ENCODE assay signal across 19 cellular contexts in the genomic region with DNA sequence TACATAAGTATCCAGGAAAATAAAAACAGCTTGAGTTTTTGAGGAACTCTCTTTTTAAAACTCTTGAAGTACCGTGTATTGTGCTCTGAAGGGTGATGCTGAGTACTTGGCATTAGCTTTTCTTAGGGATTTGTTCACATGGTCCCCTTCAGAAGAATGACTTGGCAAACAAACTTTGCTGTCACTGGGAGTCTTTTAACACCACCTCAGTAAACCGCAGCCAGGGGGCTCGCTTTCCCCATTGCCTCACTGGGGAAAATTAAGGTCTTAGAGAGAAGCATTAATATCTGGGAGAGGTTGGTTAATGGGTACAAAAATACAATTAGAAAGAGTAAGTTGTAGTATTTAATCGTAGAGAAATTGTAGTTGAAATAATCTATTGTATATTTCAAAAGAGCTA.
DNase-seq lines count a peak whose midpoint lies in the region; ATAC-seq and TF ChIP-seq lines count a peak whose summit lies in the region.
"Had no signal": no experiment of that assay in that cellular context is flagged by ENCODE, and none has a peak within 500 bp of the region (broad histone marks: within the 10 kb centered on the region; RNA-seq: fewer than 3 reads in every experiment).

No MANE protein-coding gene starts in this region.

- H3K36me3 ChIP-seq in SK-N-SH (replicated peaks in 1 of 2; ENCODE audit: control insufficient read depth in 1 of 2, insufficient read depth in 2 of 2, low read length in 1 of 2) (no peaks in the 10 kb centered on the region), upper lobe of left lung (no peaks in the 10 kb centered on the region), spleen (no peaks in the 10 kb centered on the region), HAP-1 (replicated peaks) (no peaks in the 10 kb centered on the region)
- H3K36me3 ChIP-seq: gastrocnemius medialis, sigmoid colon, thyroid gland had no signal

- ATAC-seq in SK-N-SH treated with all-trans-retinoic acid at 6 μM for 48 hours (no peak), upper lobe of left lung (ENCODE audit: low FRiP score in 2 of 2) (peak in 1 of 2 donors; percentile 35)
- ATAC-seq: gastrocnemius medialis, Right ventricle myocardium inferior, T-helper 17 cell had no signal

- WGBS in SK-N-SH (ENCODE audit: low lambda C conversion rate): 40% methylated on average over 4 of the region's 4 CpGs
- 44 to 49% methylated on average over 4 of the region's 4 CpGs for WGBS in upper lobe of left lung, 2 donors
- WGBS in spleen, 5 donors: 55 to 64% (median 61%) methylated on average over 4 of the region's 4 CpGs
- WGBS in lower leg skin, 2 donors: 75 to 77% methylated on average over 4 of the region's 4 CpGs

- H3K79me2 ChIP-seq in SK-N-SH (ENCODE audit: insufficient read depth): no peaks in the 10 kb centered on the region

- H3K9me2 ChIP-seq in SK-N-SH: no peaks in the 10 kb centered on the region

- TF ChIP-seq RAD21 in SK-N-SH (IDR thresholded peaks at IDR 0.05; ENCODE audit: low read length): no peak

- TF ChIP-seq EP300 in SK-N-SH (IDR thresholded peaks at IDR 0.05; ENCODE audit: borderline replicate concordance in 1 of 2, low read depth in 1 of 2, low read length in 1 of 2): no peak
- TF ChIP-seq EP300 in upper lobe of left lung (IDR thresholded peaks at IDR 0.05): peak in 1 of 4 donors; percentile 9

- TF ChIP-seq CTCF in SK-N-SH (IDR thresholded peaks at IDR 0.05) (peak; percentile 30; the same call in 1 of the 2 replicates), fibroblast of pulmonary artery (IDR thresholded peaks at IDR 0.05; ENCODE audit: low read length, missing control alignments) (peak; percentile 5), upper lobe of left lung (IDR thresholded peaks at IDR 0.05) (no peak), spleen (IDR thresholded peaks at IDR 0.05 in 8 of 11, conservative IDR thresholded peaks at IDR 0.05 in 3 of 11) (no peak), lower leg skin (IDR thresholded peaks at IDR 0.05) (no peak)

- H3K4me3 ChIP-seq in SK-N-SH (ENCODE audit: low read depth in 2 of 2, low read length in 1 of 2) (no peak overlapping the region), fibroblast of pulmonary artery (replicated peaks; ENCODE audit: low read depth, low read length) (no peak overlapping the region), upper lobe of left lung (no peak overlapping the region), spleen (no peak overlapping the region), HAP-1 (no peak overlapping the region), lower leg skin (ENCODE audit: low read depth, poor library complexity, severe bottlenecking) (no peak overlapping the region)
- H3K4me3 ChIP-seq: gastrocnemius medialis, sigmoid colon, thyroid gland had no signal

- H2AFZ ChIP-seq in SK-N-SH (ENCODE audit: low read depth): no peak overlapping the region

- H3F3A ChIP-seq in SK-N-SH (replicated peaks; ENCODE audit: insufficient read depth): no peaks in the 10 kb centered on the region

- H3K27ac ChIP-seq in SK-N-SH (ENCODE audit: low read depth in 2 of 2, low read length in 1 of 2) (no peak overlapping the region), upper lobe of left lung (peak overlapping the region in 3 of 4 donors; percentile 2 to 38 (median 23)), spleen (no peak overlapping the region)
- H3K27ac ChIP-seq: gastrocnemius medialis, sigmoid colon, thyroid gland had no signal

- intact Hi-C loops in spleen (cut with DNase I; ENCODE audit: low total_unique reads) (no loop called here), lower leg skin (cut with DNase I; ENCODE audit: low total_unique reads) (no loop called here)

- H3K4me1 ChIP-seq in SK-N-SH (ENCODE audit: control insufficient read depth in 1 of 2, insufficient read depth in 2 of 2, low read depth in 1 of 2, low read length in 1 of 2) (no peaks in the 10 kb centered on the region), upper lobe of left lung (peaks cover 0 to 5% (median 0%) of the 10 kb centered on the region in 4 donors), spleen (peaks cover 0 to 5% (median 0%) of the 10 kb centered on the region in 6 donors), HAP-1 (no peaks in the 10 kb centered on the region)
- H3K4me1 ChIP-seq: gastrocnemius medialis, sigmoid colon, thyroid gland had no signal

- no peak overlapping the region for H3K9ac ChIP-seq in SK-N-SH

- H3K27me3 ChIP-seq in SK-N-SH (ENCODE audit: insufficient read depth): peaks cover 6% of the 10 kb centered on the region; the same call in 1 of the 2 replicates
- no peaks in the 10 kb centered on the region for H3K27me3 ChIP-seq in upper lobe of left lung
- peaks cover 0 to 5% (median 0%) of the 10 kb centered on the region in 7 donors for H3K27me3 ChIP-seq in spleen (replicated peaks in 1 of 7)
- H3K27me3 ChIP-seq in HAP-1 (ENCODE audit: low read depth): peaks cover 3% of the 10 kb centered on the region
- H3K27me3 ChIP-seq: gastrocnemius medialis, thyroid gland had no signal

- no peak overlapping the region for H3K4me2 ChIP-seq in SK-N-SH

- H3K9me3 ChIP-seq in SK-N-SH (no peaks in the 10 kb centered on the region), upper lobe of left lung (no peaks in the 10 kb centered on the region), spleen (no peaks in the 10 kb centered on the region), HAP-1 (no peaks in the 10 kb centered on the region)
- H3K9me3 ChIP-seq: gastrocnemius medialis, sigmoid colon, thyroid gland had no signal

- POLR2A ChIA-PET in SK-N-SH (lab: Yijun Ruan, JAX): no interaction called here

- no peak for DNase-seq in SK-N-SH
- peak; percentile 19 for DNase-seq in OCI-M1 (lab: John Stamatoyannopoulos, UW)
- DNase-seq in fibroblast of pulmonary artery (ENCODE audit: low read depth): no peak
- peak in 1 of 2 donors; percentile 52 for DNase-seq in upper lobe of left lung
- DNase-seq in spleen: no peak
- no peak for DNase-seq in HAP-1 (ENCODE audit: low spot score in 2 of 2)
- no peak for DNase-seq in lower leg skin (ENCODE audit: low spot score in 2 of 2)
- DNase-seq: activated CD4-positive, alpha-beta T cell treated with anti-CD3 and anti-CD28 coated beads for 1 hour; activated T-cell treated with anti-CD3 and anti-CD28 coated beads for 4 hours; central memory CD4-positive, alpha-beta T cell; gastrocnemius medialis; NCI-H1105; NCI-H446 treated with DMSO at 0.1 percent for 48 hours; sigmoid colon; stimulated activated CD4-positive, alpha-beta T cell treated with anti-CD3 and anti-CD28 coated beads, Interleukin-4, amount 100 ng/mL, for 24 hours; T-helper 17 cell; thyroid gland had no signal

- CTCF ChIA-PET in SK-N-SH (lab: Yijun Ruan, JAX): interaction anchor here (1.0 to 2.3 kb wide), 2 partner anchors 10 to 1157 kb away, joined by 3 to 10 read pairs; no protein-coding TSS in a partner anchor

- in situ Hi-C loops in HAP-1 (cut with MboI; ENCODE audit: low sequenced_read_pairs): no loop called here

- TF ChIP-seq POLR2A in upper lobe of left lung (IDR thresholded peaks at IDR 0.05): no peak
- TF ChIP-seq POLR2A in spleen (IDR thresholded peaks at IDR 0.05): no peak
- TF ChIP-seq POLR2A in lower leg skin (IDR thresholded peaks at IDR 0.05): no peak

- H4K20me1 ChIP-seq in SK-N-SH (ENCODE audit: insufficient read depth): no peaks in the 10 kb centered on the region

TF ChIP-seq in SK-N-SH, 30 proteins besides CTCF, POLR2A, EP300 and RAD21 (continues in another document):
- TF ChIP-seq GATA2 (CRISPR knock-in tag; IDR thresholded peaks at IDR 0.05): no peak
- no peak for TF ChIP-seq RCOR1 (IDR thresholded peaks at IDR 0.05; ENCODE audit: low read length)
- no peak for TF ChIP-seq SIN3A (IDR thresholded peaks at IDR 0.05; ENCODE audit: borderline replicate concordance, low read depth, low read length)
- no peak for TF ChIP-seq USF1 (IDR thresholded peaks at IDR 0.05; ENCODE audit: borderline replicate concordance, low read depth)
- TF ChIP-seq NRF1 (IDR thresholded peaks at IDR 0.05; ENCODE audit: low read depth, low read length): no peak
- no peak for TF ChIP-seq FOXM1 (IDR thresholded peaks at IDR 0.05; ENCODE audit: low read depth)
- no peak for TF ChIP-seq USF2 (IDR thresholded peaks at IDR 0.05; ENCODE audit: borderline replicate concordance, low read depth, low read length)

TF ChIP-seq in SK-N-SH treated with all-trans-retinoic acid at 6 μM for 48 hours, 23 proteins besides CTCF, POLR2A, EP300 and RAD21 (continues in another document):
- TF ChIP-seq BACH2 (CRISPR knock-in tag; IDR thresholded peaks at IDR 0.05; ENCODE audit: borderline replicate concordance): no peak
- TF ChIP-seq, protein P1, sequence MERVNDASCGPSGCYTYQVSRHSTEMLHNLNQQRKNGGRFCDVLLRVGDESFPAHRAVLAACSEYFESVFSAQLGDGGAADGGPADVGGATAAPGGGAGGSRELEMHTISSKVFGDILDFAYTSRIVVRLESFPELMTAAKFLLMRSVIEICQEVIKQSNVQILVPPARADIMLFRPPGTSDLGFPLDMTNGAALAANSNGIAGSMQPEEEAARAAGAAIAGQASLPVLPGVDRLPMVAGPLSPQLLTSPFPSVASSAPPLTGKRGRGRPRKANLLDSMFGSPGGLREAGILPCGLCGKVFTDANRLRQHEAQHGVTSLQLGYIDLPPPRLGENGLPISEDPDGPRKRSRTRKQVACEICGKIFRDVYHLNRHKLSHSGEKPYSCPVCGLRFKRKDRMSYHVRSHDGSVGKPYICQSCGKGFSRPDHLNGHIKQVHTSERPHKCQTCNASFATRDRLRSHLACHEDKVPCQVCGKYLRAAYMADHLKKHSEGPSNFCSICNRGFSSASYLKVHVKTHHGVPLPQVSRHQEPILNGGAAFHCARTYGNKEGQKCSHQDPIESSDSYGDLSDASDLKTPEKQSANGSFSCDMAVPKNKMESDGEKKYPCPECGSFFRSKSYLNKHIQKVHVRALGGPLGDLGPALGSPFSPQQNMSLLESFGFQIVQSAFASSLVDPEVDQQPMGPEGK (CRISPR knock-in tag; IDR thresholded peaks at IDR 0.05; ENCODE audit: borderline replicate concordance): no peak
- no peak for TF ChIP-seq ESRRG (CRISPR knock-in tag; IDR thresholded peaks at IDR 0.05)
- TF ChIP-seq CSDC2 (CRISPR knock-in tag; IDR thresholded peaks at IDR 0.05): no peak
- TF ChIP-seq TCF4 (CRISPR knock-in tag; IDR thresholded peaks at IDR 0.05; ENCODE audit: borderline replicate concordance): no peak

Comparison
In these comparisons a context has a peak if more than half of its experiments do, and no peak if none do; other contexts are left out.
1. H3K27ac ChIP-seq: peak in upper lobe of left lung (3 of 4); none in SK-N-SH (0 of 2) and spleen (0 of 8).
2. CTCF ChIP-seq: peak in SK-N-SH (single experiment) and fibroblast of pulmonary artery (single experiment); none in upper lobe of left lung (0 of 6), spleen (0 of 11) and lower leg skin (0 of 3).